29 cellular contexts compared by ENCODE assay signal in genomic region chr22:23359583-23360123, GRCh38.
"Had no signal": no experiment of that assay in that cellular context is flagged by ENCODE, and none has a peak within 500 bp of the region (broad histone marks: within the 10 kb centered on the region; RNA-seq: fewer than 3 reads in every experiment).

No MANE protein-coding gene starts in this region.

- H3K9me3 Mint-ChIP-seq: activated B cell treated with CpG ODN at 0.5 μM for 24 hours; activated CD8-positive, alpha-beta T cell treated with anti-CD3 and anti-CD28 coated beads for 36 hours; activated naive CD4-positive, alpha-beta T cell treated with anti-CD3 and anti-CD28 coated beads, Interleukin-2, amount 10 ng/mL, durations not matched to agents 7 days and 5 days; activated naive CD4-positive, alpha-beta T cell treated with anti-CD3 and anti-CD28 coated beads, Interleukin-2, amount 50 U/mL, for 72 hours; activated T-cell treated with anti-CD3 and anti-CD28 coated beads, Interleukin-2, amount 50 U/mL, for 4 hours; activated T-helper 1 cell treated with anti-CD3 and anti-CD28 coated beads, Interleukin-12 subunit alpha, Interleukin-12 subunit beta, Interleukin-2, Interleukin-4 antibody, amounts not matched to agents 30 ng/mL and 10 ng/mL and 1 ng/mL, durations not matched to agents 14 hours and 24 hours and 36 hours; brain; central memory CD8-positive, alpha-beta T cell; dendritic cell treated with granulocyte-macrophage colony-stimulating factor and Interleukin-4, amounts not matched to agents 40 ng/mL and 50 ng/mL, for 4 days; T-helper 2 cell treated with Interferon-gamma antibody and Interleukin-4, amounts not matched to agents 5 μg/mL and 100 μg/mL, for 36 hours had no signal

- H3K36me3 ChIP-seq: ascending aorta, breast epithelium, WERI-Rb-1 had no signal

- ATAC-seq: activated CD4-positive, CD25-positive, alpha-beta regulatory T cell treated with anti-CD3 and anti-CD28 coated beads, Interleukin-2, amount 50 U/mL, for 24 hours; activated CD8-positive, alpha-beta T cell treated with anti-CD3 and anti-CD28 coated beads for 36 hours; activated T-cell treated with anti-CD3 and anti-CD28 coated beads, Interleukin-2, amount 50 U/mL, for 4 hours; esophagus mucosa; T-helper 17 cell had no signal

- H3K36me3 Mint-ChIP-seq: activated naive CD4-positive, alpha-beta T cell treated with anti-CD3 and anti-CD28 coated beads, Interleukin-2, amount 10 ng/mL, durations not matched to agents 7 days and 5 days; activated naive CD4-positive, alpha-beta T cell treated with anti-CD3 and anti-CD28 coated beads, Interleukin-2, amount 50 U/mL, for 72 hours; activated naive CD8-positive, alpha-beta T cell treated with anti-CD3 and anti-CD28 coated beads, Interleukin-2, amount 10 ng/mL, durations not matched to agents 7 days and 5 days; brain had no signal

- DNase-seq: activated B cell treated with CpG ODN at 0.5 μM for 24 hours; activated CD4-positive, alpha-beta T cell treated with anti-CD3 and anti-CD28 coated beads for 48 hours; activated CD4-positive, alpha-beta T cell treated with anti-CD3 and anti-CD28 coated beads, Interleukin-2, amount 50 U/mL, for 1 hour; activated CD4-positive, alpha-beta T cell treated with anti-CD3 and anti-CD28 coated beads, Interleukin-2, amount 50 U/mL, for 48 hours; activated CD8-positive, alpha-beta T cell treated with anti-CD3 and anti-CD28 coated beads for 36 hours; activated gamma-delta T cell; activated naive CD4-positive, alpha-beta T cell; activated naive CD4-positive, alpha-beta T cell treated with anti-CD3 and anti-CD28 coated beads, Interleukin-2, amount 10 ng/mL, durations not matched to agents 7 days and 5 days; activated naive CD8-positive, alpha-beta T cell treated with anti-CD3 and anti-CD28 coated beads, Interleukin-2, amount 10 ng/mL, durations not matched to agents 7 days and 5 days; activated T-cell treated with anti-CD3 and anti-CD28 coated beads, Interleukin-2, amount 50 U/mL, for 4 hours; dorsolateral prefrontal cortex; effector memory CD4-positive, alpha-beta T cell; endodermal cell; foreskin fibroblast; T-helper 1 cell; T-helper 17 cell; T1000; WERI-Rb-1 had no signal

- H3K27me3 ChIP-seq: ascending aorta, breast epithelium, dorsolateral prefrontal cortex had no signal

- H3K9me3 ChIP-seq: ascending aorta, breast epithelium had no signal

- H3K27me3 Mint-ChIP-seq: activated CD8-positive, alpha-beta T cell treated with anti-CD3 and anti-CD28 coated beads for 36 hours; dendritic cell treated with granulocyte-macrophage colony-stimulating factor and Interleukin-4, amounts not matched to agents 40 ng/mL and 50 ng/mL, for 4 days had no signal

- H3K4me1 ChIP-seq: ascending aorta, breast epithelium had no signal

- H3K4me1 Mint-ChIP-seq: activated B cell treated with CpG ODN at 0.5 μM for 24 hours; activated naive CD4-positive, alpha-beta T cell treated with anti-CD3 and anti-CD28 coated beads, Interleukin-2, amount 10 ng/mL, durations not matched to agents 7 days and 5 days; brain; central memory CD8-positive, alpha-beta T cell had no signal

- H3K4me3 Mint-ChIP-seq: activated B cell treated with CpG ODN at 0.5 μM for 24 hours; activated CD8-positive, alpha-beta T cell treated with anti-CD3 and anti-CD28 coated beads for 36 hours; activated naive CD4-positive, alpha-beta T cell treated with anti-CD3 and anti-CD28 coated beads, Interleukin-2, amount 10 ng/mL, durations not matched to agents 7 days and 5 days; activated naive CD8-positive, alpha-beta T cell treated with anti-CD3 and anti-CD28 coated beads, Interleukin-2, amount 10 ng/mL, durations not matched to agents 7 days and 5 days; activated T-cell treated with anti-CD3 and anti-CD28 coated beads, Interleukin-2, amount 50 U/mL, for 4 hours; activated T-helper 1 cell treated with anti-CD3 and anti-CD28 coated beads, Interleukin-12 subunit alpha, Interleukin-12 subunit beta, Interleukin-2, Interleukin-4 antibody, amounts not matched to agents 30 ng/mL and 10 ng/mL and 1 ng/mL, durations not matched to agents 14 hours and 24 hours and 36 hours; brain; central memory CD8-positive, alpha-beta T cell; dendritic cell treated with granulocyte-macrophage colony-stimulating factor and Interleukin-4, amounts not matched to agents 40 ng/mL and 50 ng/mL, for 4 days; endodermal cell; T-helper 17 cell; T-helper 2 cell treated with Interferon-gamma antibody and Interleukin-4, amounts not matched to agents 5 μg/mL and 100 μg/mL, for 36 hours had no signal

- H3K4me3 ChIP-seq: ascending aorta, breast epithelium, coronary artery, dorsolateral prefrontal cortex had no signal

- H3K27ac Mint-ChIP-seq: activated B cell treated with CpG ODN at 0.5 μM for 24 hours; activated CD8-positive, alpha-beta T cell treated with anti-CD3 and anti-CD28 coated beads for 36 hours; activated naive CD4-positive, alpha-beta T cell treated with anti-CD3 and anti-CD28 coated beads, Interleukin-2, amount 10 ng/mL, durations not matched to agents 7 days and 5 days; activated naive CD4-positive, alpha-beta T cell treated with anti-CD3 and anti-CD28 coated beads, Interleukin-2, amount 50 U/mL, for 72 hours; activated naive CD8-positive, alpha-beta T cell treated with anti-CD3 and anti-CD28 coated beads, Interleukin-2, amount 10 ng/mL, durations not matched to agents 7 days and 5 days; activated T-helper 1 cell treated with anti-CD3 and anti-CD28 coated beads, Interleukin-12 subunit alpha, Interleukin-12 subunit beta, Interleukin-2, Interleukin-4 antibody, amounts not matched to agents 30 ng/mL and 10 ng/mL and 1 ng/mL, durations not matched to agents 14 hours and 24 hours and 36 hours; brain; dendritic cell treated with granulocyte-macrophage colony-stimulating factor and Interleukin-4, amounts not matched to agents 40 ng/mL and 50 ng/mL, for 4 days; endodermal cell; T-helper 17 cell; T-helper 2 cell treated with Interferon-gamma antibody and Interleukin-4, amounts not matched to agents 5 μg/mL and 100 μg/mL, for 36 hours had no signal

- H3K27ac ChIP-seq: ascending aorta, breast epithelium, coronary artery, dorsolateral prefrontal cortex, WERI-Rb-1 had no signal
